Comparison of ENCODE assay signal across 9 cellular contexts in genomic region chr3:179179979-179180758, GRCh38. TPM values are rescaled to one million over a fixed set of nuclear protein-coding genes. Genes with fewer than 3 reads are reported as not detected.
DNase-seq lines count a peak whose midpoint lies in the region; ATAC-seq, FAIRE-seq and TF ChIP-seq lines count a peak whose summit lies in the region.
"Had no signal": no experiment of that assay in that cellular context is flagged by ENCODE, and none has a peak within 500 bp of the region (broad histone marks: within the 10 kb centered on the region; RNA-seq: fewer than 3 reads in every experiment).

No MANE protein-coding gene starts in this region.

- H3K4me2 ChIP-seq in endothelial cell of umbilical vein (ENCODE audit: insufficient read depth, low read length), result peak overlapping the region; percentile 52

- H3K4me1 ChIP-seq in endothelial cell of umbilical vein (ENCODE audit: control insufficient read depth, extremely low read depth, insufficient read depth, low read length), result peaks cover 17% of the 10 kb centered on the region

- H3K36me3 ChIP-seq in endothelial cell of umbilical vein (ENCODE audit: control insufficient read depth in 2 of 2, extremely low read depth in 1 of 2, insufficient read depth in 2 of 2, low read length in 2 of 2) (no peaks in the 10 kb centered on the region), WERI-Rb-1 (no peaks in the 10 kb centered on the region)
- H3K36me3 ChIP-seq: SJCRH30 had no signal

- no peak overlapping the region for H3K27ac ChIP-seq in endothelial cell of umbilical vein (ENCODE audit: insufficient read depth, low read depth, low read length)
- no peak overlapping the region for H3K27ac ChIP-seq in WERI-Rb-1

- DNase-seq in NCI-H146 treated with DMSO at 0.1 percent for 48 hours (lab: John Stamatoyannopoulos, UW; ENCODE audit: unreplicated experiment) (peak; percentile 92), endothelial cell of umbilical vein (ENCODE audit: low read depth, low spot score) (peak; percentile 40), sciatic nerve (ENCODE audit: low spot score) (no peak), WERI-Rb-1 (no peak), NCI-H1092 (lab: John Stamatoyannopoulos, UW) (no peak), GDM1 (lab: John Stamatoyannopoulos, UW) (no peak)
- DNase-seq in stimulated activated CD4-positive, alpha-beta T cell treated with anti-CD3 and anti-CD28 coated beads, Interleukin-2, amount 100 ng/mL, for 48 hours, result no peak

- TF ChIP-seq POLR2A in endothelial cell of umbilical vein (IDR thresholded peaks at IDR 0.05; ENCODE audit: low read depth, low read length), result no peak

- H3K9me3 ChIP-seq in endothelial cell of umbilical vein (replicated peaks; ENCODE audit: control insufficient read depth, insufficient read depth, low read length) (no peaks in the 10 kb centered on the region), WERI-Rb-1 (ENCODE audit: severe bottlenecking) (no peaks in the 10 kb centered on the region)
- H3K9me3 ChIP-seq: SJCRH30 had no signal

- no peak overlapping the region for H3K9ac ChIP-seq in endothelial cell of umbilical vein (replicated peaks; ENCODE audit: extremely low read depth, insufficient read depth, low read length)

- no peak overlapping the region for H2AFZ ChIP-seq in endothelial cell of umbilical vein (ENCODE audit: low read depth, low read length)

- CTCF ChIA-PET in endothelial cell of umbilical vein (lab: Charles Lee), result interaction anchor here (1.2 kb wide), 1 partner anchor 9 kb away, joined by 3 read pairs; no protein-coding TSS in a partner anchor

- peaks cover 43% of the 10 kb centered on the region for H3K79me2 ChIP-seq in endothelial cell of umbilical vein (ENCODE audit: control insufficient read depth, insufficient read depth, low read length)

- dilution Hi-C loops in endothelial cell of umbilical vein (cut with MboI; ENCODE audit: extremely low pct_ligation_motif_present, low sequenced_read_pairs), result no loop called here

- peak; percentile 36 for ATAC-seq in GM21360 (IDR thresholded peaks at IDR 0.05; ENCODE audit: unreplicated experiment)
- ATAC-seq in sciatic nerve, result peak; percentile 70

- intact Hi-C loops in endothelial cell of umbilical vein (cut with micrococcal nuclease) (loop anchor here (2.0 kb wide), 1 partner anchor 31 kb away; the partner anchor contains the start of gene PIK3CA), sciatic nerve (cut with DNase I) (no loop called here)

- POLR2A ChIA-PET in endothelial cell of umbilical vein (lab: Charles Lee), result no interaction called here

- peaks cover 5% of the 10 kb centered on the region for H4K20me1 ChIP-seq in endothelial cell of umbilical vein (replicated peaks; ENCODE audit: control insufficient read depth, extremely low read depth, insufficient read depth, low read length)

- FAIRE-seq in endothelial cell of umbilical vein (lab: Jason Lieb, UNC), result no peak

- H3K4me3 ChIP-seq in endothelial cell of umbilical vein (replicated peaks in 1 of 3; ENCODE audit: insufficient read depth in 1 of 3, low read depth in 1 of 3, low read length in 3 of 3), result no peak overlapping the region
- no peak overlapping the region for H3K4me3 ChIP-seq in WERI-Rb-1 (ENCODE audit: low read depth, low read length)
- H3K4me3 ChIP-seq: SJCRH30 had no signal

- no peaks in the 10 kb centered on the region for H3K9me1 ChIP-seq in endothelial cell of umbilical vein (replicated peaks; ENCODE audit: control insufficient read depth, extremely low read depth, insufficient read depth, low read length)

- no TSS peak for BruUV-seq in endothelial cell of umbilical vein (replicated peaks; lab: Mats Ljungman, UMichigan)

- TF ChIP-seq CTCF in endothelial cell of umbilical vein (IDR thresholded peaks at IDR 0.05; ENCODE audit: extremely low read depth in 1 of 2, insufficient read depth in 1 of 2, low read depth in 1 of 2, low read length in 2 of 2) (no peak), WERI-Rb-1 (IDR thresholded peaks at IDR 0.05; ENCODE audit: low read depth, low read length) (no peak)

- H3K27me3 ChIP-seq in endothelial cell of umbilical vein (ENCODE audit: control insufficient read depth in 2 of 2, insufficient read depth in 2 of 2, low read length in 2 of 2) (no peaks in the 10 kb centered on the region), WERI-Rb-1 (ENCODE audit: insufficient read depth, low read depth, severe bottlenecking) (no peaks in the 10 kb centered on the region)
- H3K27me3 ChIP-seq: SJCRH30 had no signal

TF ChIP-seq in endothelial cell of umbilical vein, 7 proteins besides CTCF, POLR2A, EP300 and RAD21:
- peak; percentile 24 for TF ChIP-seq JUN (IDR thresholded peaks at IDR 0.05; ENCODE audit: borderline replicate concordance, insufficient read depth, insufficient read length, low read depth)
- TF ChIP-seq FOS (IDR thresholded peaks at IDR 0.05; ENCODE audit: borderline replicate concordance, insufficient read depth, low read length), result no peak

RNA-seq across cellular contexts. Expression of gene PIK3CA, which starts 32.0 kb away (rescaled TPM):
- total RNA-seq in endothelial cell of umbilical vein, result 25.6 and 25.8 TPM in 2 replicates
- 2.8 and 4.2 TPM in 2 replicates for polyA plus RNA-seq in endothelial cell of umbilical vein
- 6.0 and 6.7 TPM in 2 replicates for polyA plus RNA-seq in endothelial cell of umbilical vein (2011; cell fraction: cytosol; rRNA removed)
- 12.6 and 13.3 TPM in 2 replicates for polyA plus RNA-seq in endothelial cell of umbilical vein (2011; cell fraction: nucleus; rRNA removed)
- 14.9 and 19.1 TPM in 2 replicates for polyA plus RNA-seq in endothelial cell of umbilical vein (2012)
- polyA minus RNA-seq in endothelial cell of umbilical vein, result 14.0 and 17.9 TPM in 2 replicates
- polyA minus RNA-seq in endothelial cell of umbilical vein (2011; cell fraction: cytosol; rRNA and poly(A)+ RNA removed), result 9.6 TPM
- polyA minus RNA-seq in endothelial cell of umbilical vein (2011; cell fraction: nucleus; rRNA and poly(A)+ RNA removed), result 18.0 and 19.8 TPM in 2 replicates
- 41.0 TPM for total RNA-seq in sciatic nerve

Comparison
In these comparisons a context has a peak if more than half of its experiments do, and no peak if none do; other contexts are left out.
1. DNase-seq: peak in NCI-H146 treated with DMSO at 0.1 percent for 48 hours (single experiment) and endothelial cell of umbilical vein (single experiment); none in sciatic nerve (single experiment), stimulated activated CD4-positive, alpha-beta T cell treated with anti-CD3 and anti-CD28 coated beads, Interleukin-2, amount 100 ng/mL, for 48 hours (0 of 2), WERI-Rb-1 (single experiment), NCI-H1092 (single experiment) and GDM1 (single experiment).